Comparison of ENCODE assay signal across 9 cellular contexts in the genomic region with DNA sequence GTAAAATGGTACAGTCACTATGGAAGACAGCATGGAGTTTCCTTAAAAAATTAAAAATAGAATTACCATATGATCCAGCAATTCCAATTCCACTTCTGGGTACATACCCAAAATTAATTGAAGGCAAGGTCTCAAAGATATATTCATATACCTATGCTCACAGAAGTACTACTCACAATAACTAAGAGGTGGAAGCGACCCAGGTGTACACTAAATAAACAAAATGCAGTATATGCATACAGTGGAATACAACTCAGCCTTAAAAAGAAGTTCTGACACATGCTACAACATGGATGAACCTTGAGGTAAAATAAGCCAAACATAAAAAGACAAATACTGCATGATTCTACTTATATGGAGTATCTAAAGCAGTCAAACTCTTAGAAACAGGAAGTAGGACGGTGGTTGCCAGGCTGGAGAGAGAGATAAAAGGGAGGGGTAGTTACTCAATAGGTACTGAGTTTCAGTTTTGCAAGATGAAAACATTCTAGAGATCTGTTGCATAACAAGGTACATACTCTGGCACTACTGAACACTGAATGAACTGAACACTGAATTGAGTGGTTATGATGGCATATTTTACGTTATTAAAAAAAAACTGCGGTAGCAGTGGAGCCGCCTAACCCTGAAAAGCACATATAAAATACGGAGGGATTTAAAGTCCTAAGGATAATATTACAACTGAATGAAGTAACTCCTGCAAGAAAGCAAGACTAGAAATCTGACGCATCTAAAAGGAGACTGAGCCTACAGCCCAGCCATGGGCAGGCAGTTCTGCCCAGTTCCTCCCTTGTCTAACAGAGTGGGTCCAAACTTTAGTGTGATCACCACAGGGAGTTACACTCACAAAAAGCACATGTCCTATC. TPM values are rescaled to one million over a fixed set of nuclear protein-coding genes. Genes with fewer than 3 reads are reported as not detected.
DNase-seq lines count a peak whose midpoint lies in the region; ATAC-seq, FAIRE-seq and TF ChIP-seq lines count a peak whose summit lies in the region.
"Had no signal": no experiment of that assay in that cellular context is flagged by ENCODE, and none has a peak within 500 bp of the region (broad histone marks: within the 10 kb centered on the region; RNA-seq: fewer than 3 reads in every experiment).

No MANE protein-coding gene starts in this region.

- DNase-seq in ELR (ENCODE audit: low read depth) (peak; percentile 36), Karpas-422 (peak; percentile 76), fibroblast of the aortic adventitia (ENCODE audit: low read depth) (peak; percentile 83), small intestine (peak; percentile 83), NCI-H1436 (lab: John Stamatoyannopoulos, UW) (no peak), NCI-H187 (lab: John Stamatoyannopoulos, UW) (no peak)
- DNase-seq in activated CD8-positive, alpha-beta T cell treated with anti-CD3 and anti-CD28 coated beads, Interleukin-2, amount 10 ng/mL, durations not matched to agents 7 days and 5 days: peak; percentile 78

- H3K36me3 ChIP-seq in Karpas-422 (ENCODE audit: insufficient read depth, low read length): no peaks in the 10 kb centered on the region
- H3K36me3 ChIP-seq in small intestine (ENCODE audit: control insufficient read depth in 2 of 2, insufficient read depth in 2 of 2, low read length in 2 of 2): no peaks in the 10 kb centered on the region

- no peak overlapping the region for H2AFZ ChIP-seq in Karpas-422 (ENCODE audit: low read length)

- peak overlapping the region; percentile 10 for H3K4me2 ChIP-seq in Karpas-422 (ENCODE audit: low read depth, low read length, poor library complexity, severe bottlenecking)

- no peaks in the 10 kb centered on the region for H3K9me2 ChIP-seq in Karpas-422 (replicated peaks; ENCODE audit: insufficient read depth, low read length)

- H3K27ac ChIP-seq in Karpas-422 (ENCODE audit: low read length) (peak overlapping the region; percentile 18), small intestine (ENCODE audit: low read depth in 1 of 2, low read length in 1 of 2) (peak overlapping the region; percentile 43 to 82)

- POLR2A ChIA-PET in activated CD8-positive, alpha-beta T cell treated with anti-CD3 and anti-CD28 coated beads, Interleukin-2, amount 10 ng/mL, durations not matched to agents 7 days and 5 days (lab: Charles Lee): interaction anchor here (1.4 to 2.6 kb wide), 2 partner anchors 10 to 13 kb away, joined by 5 to 16 read pairs; a partner anchor contains a TSS

- peaks cover 33% of the 10 kb centered on the region for H4K20me1 ChIP-seq in Karpas-422 (ENCODE audit: insufficient read depth, low read depth, low read length)

- H3K9ac ChIP-seq in Karpas-422 (ENCODE audit: low read length): no peak overlapping the region

- H3K36me3 Mint-ChIP-seq in activated CD8-positive, alpha-beta T cell treated with anti-CD3 and anti-CD28 coated beads, Interleukin-2, amount 10 ng/mL, durations not matched to agents 7 days and 5 days (ENCODE audit: low read depth): peaks cover 14% of the 10 kb centered on the region

- H3K4me3 Mint-ChIP-seq in activated CD8-positive, alpha-beta T cell treated with anti-CD3 and anti-CD28 coated beads, Interleukin-2, amount 10 ng/mL, durations not matched to agents 7 days and 5 days: peak overlapping the region; percentile 72

- H3K9me3 ChIP-seq in Karpas-422 (ENCODE audit: low read length) (no peaks in the 10 kb centered on the region), small intestine (ENCODE audit: control insufficient read depth, low read depth) (no peaks in the 10 kb centered on the region)

- H3K4me1 Mint-ChIP-seq in activated CD8-positive, alpha-beta T cell treated with anti-CD3 and anti-CD28 coated beads, Interleukin-2, amount 10 ng/mL, durations not matched to agents 7 days and 5 days (ENCODE audit: low read depth): peaks cover 57% of the 10 kb centered on the region

- no peaks in the 10 kb centered on the region for H3K9me3 Mint-ChIP-seq in activated CD8-positive, alpha-beta T cell treated with anti-CD3 and anti-CD28 coated beads, Interleukin-2, amount 10 ng/mL, durations not matched to agents 7 days and 5 days (ENCODE audit: insufficient read depth)

- CTCF ChIA-PET in activated CD8-positive, alpha-beta T cell treated with anti-CD3 and anti-CD28 coated beads, Interleukin-2, amount 10 ng/mL, durations not matched to agents 7 days and 5 days (lab: Charles Lee): interaction anchor here (0.7 to 1.6 kb wide), 3 partner anchors 9 to 368 kb away, joined by 3 to 6 read pairs (median 3); no protein-coding TSS in a partner anchor

- WGBS in small intestine, 3 donors: 24 to 41% (median 24%) methylated on average over 7 of the region's 7 CpGs

- no peak for FAIRE-seq in small intestine (lab: Jason Lieb, UNC)

- H3K4me3 ChIP-seq in Karpas-422 (ENCODE audit: low read length): no peak overlapping the region
- no peak overlapping the region for H3K4me3 ChIP-seq in fibroblast of the aortic adventitia (ENCODE audit: low read depth, low read length)
- H3K4me3 ChIP-seq in small intestine (ENCODE audit: low read depth in 1 of 2, low read length in 2 of 2): no peak overlapping the region

- H3K27ac Mint-ChIP-seq in activated CD8-positive, alpha-beta T cell treated with anti-CD3 and anti-CD28 coated beads, Interleukin-2, amount 10 ng/mL, durations not matched to agents 7 days and 5 days: peak overlapping the region; percentile 88

- H3K27me3 Mint-ChIP-seq in activated CD8-positive, alpha-beta T cell treated with anti-CD3 and anti-CD28 coated beads, Interleukin-2, amount 10 ng/mL, durations not matched to agents 7 days and 5 days (ENCODE audit: low read depth): no peaks in the 10 kb centered on the region

- ATAC-seq in GM21576 (IDR thresholded peaks at IDR 0.05; ENCODE audit: unreplicated experiment): peak; percentile 83
- ATAC-seq in activated CD8-positive, alpha-beta T cell treated with anti-CD3 and anti-CD28 coated beads, Interleukin-2, amount 10 ng/mL, durations not matched to agents 7 days and 5 days: peak; percentile 90

- H3K79me2 ChIP-seq in Karpas-422 (ENCODE audit: low read length): peaks cover 97% of the 10 kb centered on the region

- TF ChIP-seq CTCF in fibroblast of the aortic adventitia (IDR thresholded peaks at IDR 0.05; ENCODE audit: insufficient read depth, low read length): no peak

- H3K27me3 ChIP-seq in Karpas-422 (ENCODE audit: low read length) (no peaks in the 10 kb centered on the region), small intestine (ENCODE audit: control insufficient read depth in 2 of 2, insufficient read depth in 2 of 2, low read length in 2 of 2) (no peaks in the 10 kb centered on the region)

- H3K4me1 ChIP-seq in Karpas-422 (ENCODE audit: low read length): peaks cover 41% of the 10 kb centered on the region
- H3K4me1 ChIP-seq in small intestine (ENCODE audit: control insufficient read depth in 2 of 2, insufficient read depth in 1 of 2, low read depth in 1 of 2, low read length in 1 of 2): peaks cover 0 to 11% of the 10 kb centered on the region in 2 donors

RNA-seq across cellular contexts. Expression of a gene that starts 12.8 kb away (rescaled TPM):
- 18.6 and 31.1 TPM in 2 replicates for total RNA-seq in Karpas-422 (2014; rRNA removed; shearing (Covaris generic); ENCODE audit: low replicate concordance)
- total RNA-seq in activated CD8-positive, alpha-beta T cell treated with anti-CD3 and anti-CD28 coated beads, Interleukin-2, amount 10 ng/mL, durations not matched to agents 7 days and 5 days: 10 to 100 TPM; 30.5 to 34.2 TPM
- 29.2 and 42.7 TPM in 2 replicates for total RNA-seq in fibroblast of the aortic adventitia (ENCODE audit: low replicate concordance)
- 10 to 100 TPM; 14.8 to 52.9 (median 15.1) TPM for polyA plus RNA-seq in small intestine

RNA-seq across cellular contexts. Expression of a gene that starts 21.7 kb away (rescaled TPM):
- not detected in 2 replicates for total RNA-seq in Karpas-422 (2014; rRNA removed; shearing (Covaris generic); ENCODE audit: low replicate concordance)
- not detected for total RNA-seq in activated CD8-positive, alpha-beta T cell treated with anti-CD3 and anti-CD28 coated beads, Interleukin-2, amount 10 ng/mL, durations not matched to agents 7 days and 5 days
- not detected in 2 replicates for total RNA-seq in fibroblast of the aortic adventitia (ENCODE audit: low replicate concordance)
- under 1 TPM in 1 of 3 donors, not detected in 2; 0.04 TPM for polyA plus RNA-seq in small intestine
- total RNA-seq: myocyte had no signal

RNA-seq across cellular contexts. Expression of a gene that starts 35.0 kb away (rescaled TPM):
- total RNA-seq in Karpas-422 (2014; rRNA removed; shearing (Covaris generic); ENCODE audit: low replicate concordance): 3.5 and 7.8 TPM in 2 replicates
- 10 to 100 TPM; 18.8 to 19.6 TPM for total RNA-seq in activated CD8-positive, alpha-beta T cell treated with anti-CD3 and anti-CD28 coated beads, Interleukin-2, amount 10 ng/mL, durations not matched to agents 7 days and 5 days
- 13.9 and 20.1 TPM in 2 replicates for total RNA-seq in fibroblast of the aortic adventitia (ENCODE audit: low replicate concordance)
- 10 to 100 TPM; 11.2 to 13.5 (median 11.7) TPM for polyA plus RNA-seq in small intestine

RNA-seq across cellular contexts. Expression of a gene that starts 40.7 kb away (rescaled TPM):
- not detected in 2 replicates for total RNA-seq in Karpas-422 (2014; rRNA removed; shearing (Covaris generic); ENCODE audit: low replicate concordance)
- not detected for total RNA-seq in activated CD8-positive, alpha-beta T cell treated with anti-CD3 and anti-CD28 coated beads, Interleukin-2, amount 10 ng/mL, durations not matched to agents 7 days and 5 days
- not detected in 2 replicates for total RNA-seq in fibroblast of the aortic adventitia (ENCODE audit: low replicate concordance)
- not detected for polyA plus RNA-seq in small intestine
- total RNA-seq: myocyte had no signal

Comparison
In these comparisons a context has a peak if more than half of its experiments do, and no peak if none do; other contexts are left out.
1. DNase-seq: peak in ELR (single experiment), Karpas-422 (single experiment), activated CD8-positive, alpha-beta T cell treated with anti-CD3 and anti-CD28 coated beads, Interleukin-2, amount 10 ng/mL, durations not matched to agents 7 days and 5 days (single experiment), fibroblast of the aortic adventitia (single experiment) and small intestine (single experiment); none in NCI-H1436 (single experiment) and NCI-H187 (0 of 2).